Comparison of ENCODE assay signal across 9 cellular contexts in the genomic region with DNA sequence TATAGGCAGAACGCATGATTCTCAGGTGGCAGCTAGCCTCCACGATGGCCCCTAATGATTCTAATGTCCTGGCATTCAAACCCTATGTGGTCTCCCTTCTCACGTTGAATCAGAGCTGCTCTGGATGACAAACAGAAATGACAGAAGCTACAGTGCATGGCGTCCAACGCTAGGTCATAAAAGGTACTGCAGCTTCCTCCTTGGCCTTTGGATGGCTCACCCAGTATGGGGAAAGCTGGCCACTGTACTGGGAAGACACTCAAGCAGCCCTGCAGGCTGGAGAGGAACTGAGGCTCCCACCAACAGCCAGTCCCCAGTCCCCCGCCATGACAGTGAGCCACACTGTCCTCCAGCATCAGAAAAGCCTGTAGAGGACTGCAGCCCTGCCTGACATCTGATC.
"Had no signal": no experiment of that assay in that cellular context is flagged by ENCODE, and none has a peak within 500 bp of the region (broad histone marks: within the 10 kb centered on the region; RNA-seq: fewer than 3 reads in every experiment).

No MANE protein-coding gene starts in this region.

- H3K27ac ChIP-seq: coronary artery, skin epidermis had no signal

- DNase-seq: activated naive CD4-positive, alpha-beta T cell treated with Interleukin-2 at 50 U/mL for 16 hours; caudate nucleus; effector CD8-positive, alpha-beta T cell; hippocampal formation; retina; SW 1271 had no signal

- H3K4me3 ChIP-seq: coronary artery, skin epidermis had no signal

- H3K4me3 Mint-ChIP-seq: T-helper 2 cell treated with Interferon-gamma antibody and Interleukin-4, amounts not matched to agents 5 μg/mL and 100 μg/mL, for 36 hours had no signal

- H3K9me3 Mint-ChIP-seq: T-helper 2 cell treated with Interferon-gamma antibody and Interleukin-4, amounts not matched to agents 5 μg/mL and 100 μg/mL, for 36 hours had no signal

- H3K27ac Mint-ChIP-seq: T-helper 2 cell treated with Interferon-gamma antibody and Interleukin-4, amounts not matched to agents 5 μg/mL and 100 μg/mL, for 36 hours had no signal
